In the genomic region with DNA sequence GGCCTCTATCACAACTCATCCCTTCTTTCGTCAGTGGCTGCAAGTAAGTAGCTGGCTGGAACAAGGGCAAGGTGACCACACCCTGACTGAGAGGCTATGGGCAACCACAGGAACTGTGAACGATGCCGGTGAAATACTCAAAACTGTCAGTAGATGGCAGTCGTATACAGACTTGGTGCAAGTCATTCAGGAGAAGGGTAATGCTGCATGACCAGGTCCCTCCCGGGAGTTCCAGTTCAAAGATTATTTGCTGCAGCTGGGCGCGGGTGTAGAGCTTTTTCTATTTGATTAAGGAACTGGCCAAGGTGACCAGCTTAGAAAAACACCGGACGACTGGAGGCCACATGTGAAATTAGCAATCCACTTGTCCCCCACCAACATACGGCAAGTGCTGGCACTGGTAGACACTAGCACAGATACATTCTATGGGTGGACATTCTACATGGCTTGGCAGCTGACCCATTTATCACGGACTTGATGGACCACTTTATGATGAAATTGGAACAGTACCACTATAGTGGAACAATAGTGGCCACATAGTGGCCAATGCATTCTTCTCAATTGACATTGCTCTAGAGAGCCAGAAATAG, we compare ENCODE assay signal across 8 cellular contexts.
DNase-seq lines count a peak whose midpoint lies in the region; ATAC-seq lines count a peak whose summit lies in the region.

No MANE protein-coding gene starts in this region.

- no peaks in the 10 kb centered on the region for H3K36me3 Mint-ChIP-seq in activated T-cell treated with anti-CD3 and anti-CD28 coated beads, Interleukin-2, amount 50 U/mL, for 4 hours (ENCODE audit: insufficient read depth)

- ATAC-seq in GM19328 (IDR thresholded peaks at IDR 0.05; ENCODE audit: unreplicated experiment), result peak; percentile 95
- peak; percentile 91 for ATAC-seq in HG03108 (IDR thresholded peaks at IDR 0.05; ENCODE audit: unreplicated experiment)
- peak in 1 of 2 donors; percentile 61 for ATAC-seq in activated T-cell treated with anti-CD3 and anti-CD28 coated beads, Interleukin-2, amount 50 U/mL, for 4 hours
- peak; percentile 57 for ATAC-seq in left ventricle myocardium superior

- no peak overlapping the region for H3K4me3 Mint-ChIP-seq in activated T-cell treated with anti-CD3 and anti-CD28 coated beads, Interleukin-2, amount 50 U/mL, for 4 hours

- intact Hi-C loops in left ventricle myocardium superior (cut with micrococcal nuclease), result no loop called here

- peak; percentile 36 for DNase-seq in EH (ENCODE audit: low read depth)
- peak; percentile 49 for DNase-seq in NCI-H226
- DNase-seq in activated T-cell treated with anti-CD3 and anti-CD28 coated beads, Interleukin-2, amount 50 U/mL, for 4 hours, result peak; percentile 10
- DNase-seq in left ventricle myocardium superior, result no peak
- DNase-seq in stimulated activated CD4-positive, alpha-beta T cell treated with anti-CD3 and anti-CD28 coated beads, Interleukin-2, amount 100 ng/mL, for 24 hours, result peak; percentile 26 to 27
- no peak for DNase-seq in inferior parietal cortex (ENCODE audit: extremely low spot score)

- H3K9me3 Mint-ChIP-seq in activated T-cell treated with anti-CD3 and anti-CD28 coated beads, Interleukin-2, amount 50 U/mL, for 4 hours, result no peaks in the 10 kb centered on the region

- H3K27me3 Mint-ChIP-seq in activated T-cell treated with anti-CD3 and anti-CD28 coated beads, Interleukin-2, amount 50 U/mL, for 4 hours (ENCODE audit: low read depth), result no peaks in the 10 kb centered on the region

- H3K4me1 Mint-ChIP-seq in activated T-cell treated with anti-CD3 and anti-CD28 coated beads, Interleukin-2, amount 50 U/mL, for 4 hours (ENCODE audit: low read depth), result no peaks in the 10 kb centered on the region

Comparison
In these comparisons a context has a peak if more than half of its experiments do, and no peak if none do; other contexts are left out.
1. DNase-seq: peak in EH (single experiment), NCI-H226 (single experiment), activated T-cell treated with anti-CD3 and anti-CD28 coated beads, Interleukin-2, amount 50 U/mL, for 4 hours (single experiment) and stimulated activated CD4-positive, alpha-beta T cell treated with anti-CD3 and anti-CD28 coated beads, Interleukin-2, amount 100 ng/mL, for 24 hours (2 of 2); none in left ventricle myocardium superior (single experiment) and inferior parietal cortex (single experiment).